Comparison of ENCODE assay signal across 9 cellular contexts in the genomic region with DNA sequence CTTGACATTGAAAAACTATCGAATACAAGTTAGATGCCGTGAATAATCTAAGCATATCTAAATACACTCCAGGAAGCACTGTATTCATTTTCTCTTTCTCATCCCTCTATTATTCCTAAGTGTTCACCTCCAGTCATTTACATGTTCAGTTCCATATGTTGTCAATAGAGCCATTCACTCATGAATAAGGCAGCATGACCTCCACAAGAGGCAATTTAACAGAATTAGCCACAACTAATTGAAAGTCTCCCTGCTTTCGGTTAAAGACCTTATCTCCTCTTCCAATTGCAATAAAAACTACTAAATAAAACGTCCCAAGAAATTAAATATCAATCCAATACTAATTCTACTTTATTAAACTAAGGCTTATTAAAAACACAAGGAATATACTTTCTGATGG. TPM values are rescaled to one million over a fixed set of nuclear protein-coding genes. Genes with fewer than 3 reads are reported as not detected.
DNase-seq lines count a peak whose midpoint lies in the region; ATAC-seq, FAIRE-seq and TF ChIP-seq lines count a peak whose summit lies in the region.
"Had no signal": no experiment of that assay in that cellular context is flagged by ENCODE, and none has a peak within 500 bp of the region (broad histone marks: within the 10 kb centered on the region; RNA-seq: fewer than 3 reads in every experiment).

No MANE protein-coding gene starts in this region.

- no peak for ATAC-seq in WTC11

- FAIRE-seq in kidney (lab: Jason Lieb, UNC): peak; percentile 21
- no peak for FAIRE-seq in D721Med (lab: Jason Lieb, UNC)

- H3K27me3 ChIP-seq in HUES48 (ENCODE audit: control insufficient read depth, insufficient read depth, low read length) (peaks cover 21% of the 10 kb centered on the region), subcutaneous abdominal adipose tissue (ENCODE audit: control insufficient read depth in 5 of 5, insufficient read depth in 4 of 5, low read length in 5 of 5) (no peaks in the 10 kb centered on the region)

- intact Hi-C loops in kidney (cut with DNase I): no loop called here

- peaks cover 4% of the 10 kb centered on the region; the same call in 1 of the 2 replicates for H3K36me3 ChIP-seq in HUES48 (ENCODE audit: control insufficient read depth, insufficient read depth, low read length)
- peaks cover 0 to 2% of the 10 kb centered on the region in 2 donors for H3K36me3 ChIP-seq in kidney (ENCODE audit: control insufficient read depth in 1 of 2, insufficient read depth in 2 of 2, low read length in 2 of 2)
- H3K36me3 ChIP-seq in subcutaneous abdominal adipose tissue (ENCODE audit: control insufficient read depth in 5 of 5, insufficient read depth in 5 of 5, low read length in 5 of 5): peaks cover 0 to 7% (median 2%) of the 10 kb centered on the region in 5 donors

- H3K9me3 Mint-ChIP-seq in WTC11: no peaks in the 10 kb centered on the region

- peaks cover 45% of the 10 kb centered on the region for H3K4me1 Mint-ChIP-seq in WTC11

- CTCF ChIA-PET in WTC11 (lab: Charles Lee): interaction anchor here (1.9 to 2.4 kb wide), 3 partner anchors 13 to 378 kb away, joined by 10 to 16 read pairs (median 13); no protein-coding TSS in a partner anchor

- H3K9me3 ChIP-seq in HUES48 (ENCODE audit: control insufficient read depth, insufficient read depth, low read length) (no peaks in the 10 kb centered on the region), kidney (ENCODE audit: control insufficient read depth in 1 of 2, low read length in 2 of 2) (no peaks in the 10 kb centered on the region), subcutaneous abdominal adipose tissue (ENCODE audit: control insufficient read depth in 5 of 5, low read length in 5 of 5) (no peaks in the 10 kb centered on the region)

- peaks cover 40% of the 10 kb centered on the region for H3K4me1 ChIP-seq in HUES48 (ENCODE audit: control insufficient read depth, insufficient read depth, low read length)
- peaks cover 0 to 9% of the 10 kb centered on the region in 2 donors for H3K4me1 ChIP-seq in kidney (ENCODE audit: control insufficient read depth in 1 of 2, insufficient read depth in 1 of 2, low read depth in 1 of 2, low read length in 2 of 2)
- H3K4me1 ChIP-seq in subcutaneous abdominal adipose tissue (ENCODE audit: control insufficient read depth in 5 of 5, insufficient read depth in 5 of 5, low read length in 5 of 5): peaks cover 0 to 57% (median 38%) of the 10 kb centered on the region in 5 donors

- peak overlapping the region; percentile 80 for H3K4me3 Mint-ChIP-seq in WTC11

- no peak overlapping the region for H3K27ac ChIP-seq in HUES48 (ENCODE audit: low read depth, low read length)
- peak overlapping the region in 1 of 2 donors; percentile 8 for H3K27ac ChIP-seq in kidney (ENCODE audit: low read depth in 2 of 2, low read length in 2 of 2)
- H3K27ac ChIP-seq in subcutaneous abdominal adipose tissue (ENCODE audit: low read depth, low read length): peak overlapping the region; percentile 95

- POLR2A ChIA-PET in WTC11 (lab: Charles Lee): no interaction called here

- H3K36me3 Mint-ChIP-seq in WTC11: peaks cover 4% of the 10 kb centered on the region

- H3K4me3 ChIP-seq in HUES48 (ENCODE audit: low read depth, low read length) (peak overlapping the region; percentile 82), kidney (ENCODE audit: low read length in 2 of 2) (peak overlapping the region; percentile 82 to 89), subcutaneous abdominal adipose tissue (ENCODE audit: low read depth in 1 of 5, low read length in 5 of 5) (peak overlapping the region; percentile 95 to 99 (median 98))

- H3K27ac Mint-ChIP-seq in WTC11: no peak overlapping the region

- DNase-seq in WTC11 (ENCODE audit: low spot score) (no peak), kidney (no peak), HK-2 (ENCODE audit: unreplicated experiment) (no peak), D721Med (ENCODE audit: insufficient read length, low spot score) (no peak), occipital lobe (lab: John Stamatoyannopoulos, UW) (no peak)
- no peak for DNase-seq in activated CD4-positive, alpha-beta T cell treated with anti-CD3 and anti-CD28 coated beads, Interleukin-2, amount 50 U/mL, for 4 hours
- DNase-seq: activated CD4-positive, alpha-beta T cell treated with anti-CD3 and anti-CD28 coated beads for 4 hours had no signal

- peaks cover 19% of the 10 kb centered on the region for H3K27me3 Mint-ChIP-seq in WTC11 (ENCODE audit: low read depth)

- TF ChIP-seq CTCF in WTC11 (IDR thresholded peaks at IDR 0.05) (no peak), kidney (IDR thresholded peaks at IDR 0.05; ENCODE audit: borderline replicate concordance, extremely low read depth, insufficient read depth) (no peak), D721Med (IDR thresholded peaks at IDR 0.05; ENCODE audit: insufficient read depth, missing control alignments) (no peak)

- H3K9ac ChIP-seq in HUES48 (ENCODE audit: low read depth, low read length) (peak overlapping the region; percentile 45; the same call in 1 of the 2 replicates), kidney (ENCODE audit: low read length in 2 of 2) (peak overlapping the region in 1 of 2 donors; percentile 84), subcutaneous abdominal adipose tissue (ENCODE audit: low read length in 5 of 5) (peak overlapping the region; percentile 76 to 94 (median 88))

TF ChIP-seq in WTC11, 78 proteins besides CTCF, POLR2A, EP300 and RAD21 (continues in another document):
- TF ChIP-seq ZSCAN18 (CRISPR knock-in tag; IDR thresholded peaks at IDR 0.05) (no peak), GRHL2 (CRISPR knock-in tag; IDR thresholded peaks at IDR 0.05; ENCODE audit: insufficient replicate concordance, severe bottlenecking) (no peak), RELA (CRISPR knock-in tag; IDR thresholded peaks at IDR 0.05; ENCODE audit: borderline replicate concordance) (no peak), PRDM15 (CRISPR knock-in tag; IDR thresholded peaks at IDR 0.05) (no peak), OVOL2 (CRISPR knock-in tag; IDR thresholded peaks at IDR 0.05; ENCODE audit: borderline replicate concordance) (no peak), E2F4 (CRISPR knock-in tag; IDR thresholded peaks at IDR 0.05; ENCODE audit: borderline replicate concordance, low read depth) (no peak), FOXP1 (CRISPR knock-in tag; IDR thresholded peaks at IDR 0.05; ENCODE audit: borderline replicate concordance) (no peak), PRRX2 (CRISPR knock-in tag; IDR thresholded peaks at IDR 0.05) (no peak), CREM (CRISPR knock-in tag; IDR thresholded peaks at IDR 0.05) (no peak)
- TF ChIP-seq, protein P1, sequence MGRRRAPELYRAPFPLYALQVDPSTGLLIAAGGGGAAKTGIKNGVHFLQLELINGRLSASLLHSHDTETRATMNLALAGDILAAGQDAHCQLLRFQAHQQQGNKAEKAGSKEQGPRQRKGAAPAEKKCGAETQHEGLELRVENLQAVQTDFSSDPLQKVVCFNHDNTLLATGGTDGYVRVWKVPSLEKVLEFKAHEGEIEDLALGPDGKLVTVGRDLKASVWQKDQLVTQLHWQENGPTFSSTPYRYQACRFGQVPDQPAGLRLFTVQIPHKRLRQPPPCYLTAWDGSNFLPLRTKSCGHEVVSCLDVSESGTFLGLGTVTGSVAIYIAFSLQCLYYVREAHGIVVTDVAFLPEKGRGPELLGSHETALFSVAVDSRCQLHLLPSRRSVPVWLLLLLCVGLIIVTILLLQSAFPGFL (CRISPR knock-in tag; IDR thresholded peaks at IDR 0.05; ENCODE audit: borderline replicate concordance): no peak

RNA-seq across cellular contexts. Expression of gene LRIG3, which starts 1.8 kb away (rescaled TPM):
- total RNA-seq in WTC11 (2021) (7.8 to 13.0 TPM (median 8.5 TPM) in 3 replicates), kidney (40.5 TPM), occipital lobe (12.3 TPM)
- 4.4 TPM for polyA plus RNA-seq in kidney (ENCODE audit: insufficient read depth, low read depth, low replicate concordance)
